In genomic region chr17:72429066-72429638, GRCh38 we compare ENCODE assay signal across 3 cellular contexts.
TF ChIP-seq lines count a peak whose summit lies in the region.

No MANE protein-coding gene starts in this region.

TF ChIP-seq in A549, 52 proteins besides CTCF, POLR2A, EP300 and RAD21:
- no peak for TF ChIP-seq MYC (IDR thresholded peaks at IDR 0.05; ENCODE audit: borderline replicate concordance, low read length)
- TF ChIP-seq KDM5A (IDR thresholded peaks at IDR 0.05), result no peak
- TF ChIP-seq JUNB (IDR thresholded peaks at IDR 0.05), result no peak
- no peak for TF ChIP-seq HOXB13 (CRISPR knock-in tag; IDR thresholded peaks at IDR 0.05; ENCODE audit: low read depth)
- TF ChIP-seq ZC3H11A (IDR thresholded peaks at IDR 0.05), result no peak
- no peak for TF ChIP-seq SREBF2 (IDR thresholded peaks at IDR 0.05)

TF ChIP-seq in IMR-90, 13 proteins besides CTCF, POLR2A, EP300 and RAD21:
- TF ChIP-seq MXI1 (IDR thresholded peaks at IDR 0.05; ENCODE audit: borderline replicate concordance, low read depth, low read length) (no peak), RCOR1 (IDR thresholded peaks at IDR 0.05; ENCODE audit: insufficient replicate concordance, low read length) (no peak), NFE2L2 (IDR thresholded peaks at IDR 0.05; ENCODE audit: low read depth, low read length) (no peak)
- TF ChIP-seq, protein P1, sequence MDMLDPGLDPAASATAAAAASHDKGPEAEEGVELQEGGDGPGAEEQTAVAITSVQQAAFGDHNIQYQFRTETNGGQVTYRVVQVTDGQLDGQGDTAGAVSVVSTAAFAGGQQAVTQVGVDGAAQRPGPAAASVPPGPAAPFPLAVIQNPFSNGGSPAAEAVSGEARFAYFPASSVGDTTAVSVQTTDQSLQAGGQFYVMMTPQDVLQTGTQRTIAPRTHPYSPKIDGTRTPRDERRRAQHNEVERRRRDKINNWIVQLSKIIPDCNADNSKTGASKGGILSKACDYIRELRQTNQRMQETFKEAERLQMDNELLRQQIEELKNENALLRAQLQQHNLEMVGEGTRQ (IDR thresholded peaks at IDR 0.05; ENCODE audit: low read depth, low read length), result no peak

TF ChIP-seq in GM12878, 131 proteins besides CTCF, POLR2A, EP300 and RAD21:
- TF ChIP-seq MYC (IDR thresholded peaks at IDR 0.05; ENCODE audit: insufficient read depth, insufficient read length, insufficient replicate concordance, low read length, severe bottlenecking), result no peak
- TF ChIP-seq, protein P2, sequence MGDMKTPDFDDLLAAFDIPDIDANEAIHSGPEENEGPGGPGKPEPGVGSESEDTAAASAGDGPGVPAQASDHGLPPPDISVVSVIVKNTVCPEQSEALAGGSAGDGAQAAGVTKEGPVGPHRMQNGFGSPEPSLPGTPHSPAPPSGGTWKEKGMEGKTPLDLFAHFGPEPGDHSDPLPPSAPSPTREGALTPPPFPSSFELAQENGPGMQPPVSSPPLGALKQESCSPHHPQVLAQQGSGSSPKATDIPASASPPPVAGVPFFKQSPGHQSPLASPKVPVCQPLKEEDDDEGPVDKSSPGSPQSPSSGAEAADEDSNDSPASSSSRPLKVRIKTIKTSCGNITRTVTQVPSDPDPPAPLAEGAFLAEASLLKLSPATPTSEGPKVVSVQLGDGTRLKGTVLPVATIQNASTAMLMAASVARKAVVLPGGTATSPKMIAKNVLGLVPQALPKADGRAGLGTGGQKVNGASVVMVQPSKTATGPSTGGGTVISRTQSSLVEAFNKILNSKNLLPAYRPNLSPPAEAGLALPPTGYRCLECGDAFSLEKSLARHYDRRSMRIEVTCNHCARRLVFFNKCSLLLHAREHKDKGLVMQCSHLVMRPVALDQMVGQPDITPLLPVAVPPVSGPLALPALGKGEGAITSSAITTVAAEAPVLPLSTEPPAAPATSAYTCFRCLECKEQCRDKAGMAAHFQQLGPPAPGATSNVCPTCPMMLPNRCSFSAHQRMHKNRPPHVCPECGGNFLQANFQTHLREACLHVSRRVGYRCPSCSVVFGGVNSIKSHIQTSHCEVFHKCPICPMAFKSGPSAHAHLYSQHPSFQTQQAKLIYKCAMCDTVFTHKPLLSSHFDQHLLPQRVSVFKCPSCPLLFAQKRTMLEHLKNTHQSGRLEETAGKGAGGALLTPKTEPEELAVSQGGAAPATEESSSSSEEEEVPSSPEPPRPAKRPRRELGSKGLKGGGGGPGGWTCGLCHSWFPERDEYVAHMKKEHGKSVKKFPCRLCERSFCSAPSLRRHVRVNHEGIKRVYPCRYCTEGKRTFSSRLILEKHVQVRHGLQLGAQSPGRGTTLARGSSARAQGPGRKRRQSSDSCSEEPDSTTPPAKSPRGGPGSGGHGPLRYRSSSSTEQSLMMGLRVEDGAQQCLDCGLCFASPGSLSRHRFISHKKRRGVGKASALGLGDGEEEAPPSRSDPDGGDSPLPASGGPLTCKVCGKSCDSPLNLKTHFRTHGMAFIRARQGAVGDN (IDR thresholded peaks at IDR 0.05), result 0 out of 2 replicates have a peak, but pooled peaks have one; percentile 18
- TF ChIP-seq, protein P3, sequence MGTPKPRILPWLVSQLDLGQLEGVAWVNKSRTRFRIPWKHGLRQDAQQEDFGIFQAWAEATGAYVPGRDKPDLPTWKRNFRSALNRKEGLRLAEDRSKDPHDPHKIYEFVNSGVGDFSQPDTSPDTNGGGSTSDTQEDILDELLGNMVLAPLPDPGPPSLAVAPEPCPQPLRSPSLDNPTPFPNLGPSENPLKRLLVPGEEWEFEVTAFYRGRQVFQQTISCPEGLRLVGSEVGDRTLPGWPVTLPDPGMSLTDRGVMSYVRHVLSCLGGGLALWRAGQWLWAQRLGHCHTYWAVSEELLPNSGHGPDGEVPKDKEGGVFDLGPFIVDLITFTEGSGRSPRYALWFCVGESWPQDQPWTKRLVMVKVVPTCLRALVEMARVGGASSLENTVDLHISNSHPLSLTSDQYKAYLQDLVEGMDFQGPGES (IDR thresholded peaks at IDR 0.05), result no peak
